In genomic region chr11:15107730-15108515, GRCh38 we compare ENCODE assay signal across 11 cellular contexts. TPM values are rescaled to one million over a fixed set of nuclear protein-coding genes. Genes with fewer than 3 reads are reported as not detected.
DNase-seq lines count a peak whose midpoint lies in the region; ATAC-seq, FAIRE-seq and TF ChIP-seq lines count a peak whose summit lies in the region.
"Had no signal": no experiment of that assay in that cellular context is flagged by ENCODE, and none has a peak within 500 bp of the region (broad histone marks: within the 10 kb centered on the region; RNA-seq: fewer than 3 reads in every experiment).

No MANE protein-coding gene starts in this region.

- no peaks in the 10 kb centered on the region for H3K36me3 Mint-ChIP-seq in stimulated activated effector memory CD8-positive, alpha-beta T cell treated with anti-CD3 and anti-CD28 coated beads, Interleukin-12 subunit alpha, Interleukin-12 subunit beta, amount 100 ng/mL, for 72 hours

- no peak for TF ChIP-seq CTCF in esophagus muscularis mucosa (IDR thresholded peaks at IDR 0.05)
- TF ChIP-seq CTCF in sigmoid colon (IDR thresholded peaks at IDR 0.05), result no peak
- no peak for TF ChIP-seq CTCF in coronary artery (IDR thresholded peaks at IDR 0.05)

- WGBS in esophagus muscularis mucosa, result 81% methylated on average over 3 of the region's 4 CpGs
- WGBS in sigmoid colon, 2 donors, result 63 to 74% methylated on average over 4 of the region's 4 CpGs

- ATAC-seq in GM21576 (IDR thresholded peaks at IDR 0.05; ENCODE audit: unreplicated experiment) (peak; percentile 67), HG03280 (IDR thresholded peaks at IDR 0.05; ENCODE audit: unreplicated experiment) (peak; percentile 66)
- no peak for ATAC-seq in stimulated activated effector memory CD8-positive, alpha-beta T cell treated with anti-CD3 and anti-CD28 coated beads, Interleukin-12 subunit alpha, Interleukin-12 subunit beta, amount 100 ng/mL, for 72 hours

- DNase-seq in GM18507 (ENCODE audit: extremely low spot score, insufficient read length, low read depth) (no peak), esophagus muscularis mucosa (ENCODE audit: extremely low spot score) (peak; percentile 60), NCI-H748 (lab: John Stamatoyannopoulos, UW; ENCODE audit: unreplicated experiment) (no peak), sigmoid colon (no peak), coronary artery (ENCODE audit: low spot score) (no peak)
- DNase-seq in stimulated activated effector memory CD8-positive, alpha-beta T cell treated with anti-CD3 and anti-CD28 coated beads, Interleukin-12 subunit alpha, Interleukin-12 subunit beta, amount 100 ng/mL, for 72 hours (ENCODE audit: low spot score in 2 of 2), result no peak
- DNase-seq: colonic mucosa had no signal

- no peak overlapping the region for H3K27ac Mint-ChIP-seq in stimulated activated effector memory CD8-positive, alpha-beta T cell treated with anti-CD3 and anti-CD28 coated beads, Interleukin-12 subunit alpha, Interleukin-12 subunit beta, amount 100 ng/mL, for 72 hours

- H3K4me3 Mint-ChIP-seq in stimulated activated effector memory CD8-positive, alpha-beta T cell treated with anti-CD3 and anti-CD28 coated beads, Interleukin-12 subunit alpha, Interleukin-12 subunit beta, amount 100 ng/mL, for 72 hours, result no peak overlapping the region

- H3K27ac ChIP-seq in esophagus muscularis mucosa (replicated peaks in 1 of 4) (no peak overlapping the region), sigmoid colon (no peak overlapping the region), coronary artery (no peak overlapping the region)
- H3K27ac ChIP-seq: colonic mucosa, skin epidermis, thoracic aorta had no signal

- TF ChIP-seq POLR2A in esophagus muscularis mucosa (IDR thresholded peaks at IDR 0.05; ENCODE audit: low read depth) (no peak), sigmoid colon (IDR thresholded peaks at IDR 0.05) (no peak)

- H3K4me1 ChIP-seq in esophagus muscularis mucosa (peaks cover 0 to 3% (median 0%) of the 10 kb centered on the region in 4 donors), sigmoid colon (no peaks in the 10 kb centered on the region)
- H3K4me1 ChIP-seq: colonic mucosa had no signal

- H3K9me3 ChIP-seq in esophagus muscularis mucosa, result peaks cover 0 to 14% (median 0%) of the 10 kb centered on the region in 4 donors
- peaks cover 0 to 1% (median 0%) of the 10 kb centered on the region in 4 donors for H3K9me3 ChIP-seq in sigmoid colon
- H3K9me3 ChIP-seq: colonic mucosa, thoracic aorta had no signal

- no peaks in the 10 kb centered on the region for H3K27me3 ChIP-seq in esophagus muscularis mucosa
- H3K27me3 ChIP-seq in sigmoid colon, result no peaks in the 10 kb centered on the region
- H3K27me3 ChIP-seq: colonic mucosa had no signal

- H3K9me3 Mint-ChIP-seq in stimulated activated effector memory CD8-positive, alpha-beta T cell treated with anti-CD3 and anti-CD28 coated beads, Interleukin-12 subunit alpha, Interleukin-12 subunit beta, amount 100 ng/mL, for 72 hours, result no peaks in the 10 kb centered on the region

- no peaks in the 10 kb centered on the region for H3K4me1 Mint-ChIP-seq in stimulated activated effector memory CD8-positive, alpha-beta T cell treated with anti-CD3 and anti-CD28 coated beads, Interleukin-12 subunit alpha, Interleukin-12 subunit beta, amount 100 ng/mL, for 72 hours

- intact Hi-C loops in esophagus muscularis mucosa (cut with DNase I) (no loop called here), sigmoid colon (cut with DNase I) (no loop called here)

- peak; percentile 64 for FAIRE-seq in GM18507 (lab: Jason Lieb, UNC)

- H3K36me3 ChIP-seq in esophagus muscularis mucosa (no peaks in the 10 kb centered on the region), sigmoid colon (no peaks in the 10 kb centered on the region)
- H3K36me3 ChIP-seq: colonic mucosa, thoracic aorta had no signal

- no peak overlapping the region for H3K4me3 ChIP-seq in esophagus muscularis mucosa
- no peak overlapping the region for H3K4me3 ChIP-seq in sigmoid colon
- H3K4me3 ChIP-seq in coronary artery, result no peak overlapping the region
- H3K4me3 ChIP-seq: colonic mucosa, skin epidermis, thoracic aorta had no signal

- TF ChIP-seq EP300 in esophagus muscularis mucosa (IDR thresholded peaks at IDR 0.05), result no peak
- TF ChIP-seq EP300 in sigmoid colon (IDR thresholded peaks at IDR 0.05), result no peak

RNA-seq across cellular contexts. Expression of gene INSC, which starts 6.8 kb away (rescaled TPM):
- 1 to 10 TPM; 1.7 to 3.1 (median 2.6) TPM for total RNA-seq in esophagus muscularis mucosa
- total RNA-seq in sigmoid colon, result 1 to 10 TPM; 2.9 to 5.4 (median 3.5) TPM
- polyA plus RNA-seq in sigmoid colon, result 1 to 10 TPM; 1.4 to 2.7 (median 1.8) TPM

RNA-seq across cellular contexts. Expression of gene CALCB, which starts 34.5 kb away (rescaled TPM):
- total RNA-seq in esophagus muscularis mucosa (not detected), sigmoid colon (1 to 10 TPM in 1 of 4 donors, under 1 TPM in 3; 0.28 to 6.1 (median 0.64) TPM)
- 1 to 10 TPM in 1 of 3 donors, not detected in 2; 1.6 TPM for polyA plus RNA-seq in sigmoid colon
